1 cellular context compared by ENCODE assay signal in the genomic region with DNA sequence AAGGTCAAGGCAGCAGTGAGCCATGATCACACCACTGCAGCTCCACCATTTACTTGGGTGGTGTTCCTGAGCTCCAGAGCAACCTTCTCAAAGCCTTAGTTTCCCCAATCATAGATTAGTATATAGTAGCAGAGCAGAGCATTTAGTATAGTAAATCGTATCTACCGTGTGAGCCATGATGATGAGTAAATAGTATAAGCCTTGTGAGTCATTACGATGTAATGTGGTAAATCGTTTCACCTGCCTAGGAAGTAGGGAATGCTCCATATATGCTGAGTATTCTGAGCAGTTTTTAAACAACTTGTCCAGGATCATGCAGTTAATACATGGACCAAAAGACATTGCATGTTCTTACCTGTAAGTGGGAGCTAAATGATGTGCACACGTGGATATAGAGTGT.
TF ChIP-seq lines count a peak whose summit lies in the region.

No MANE protein-coding gene starts in this region.

TF ChIP-seq in SK-N-SH, 30 proteins besides CTCF, POLR2A, EP300 and RAD21 (continued from another document):
- TF ChIP-seq TAF1 (IDR thresholded peaks at IDR 0.05; ENCODE audit: borderline replicate concordance, low read depth, low read length), result no peak
- TF ChIP-seq, protein P1, sequence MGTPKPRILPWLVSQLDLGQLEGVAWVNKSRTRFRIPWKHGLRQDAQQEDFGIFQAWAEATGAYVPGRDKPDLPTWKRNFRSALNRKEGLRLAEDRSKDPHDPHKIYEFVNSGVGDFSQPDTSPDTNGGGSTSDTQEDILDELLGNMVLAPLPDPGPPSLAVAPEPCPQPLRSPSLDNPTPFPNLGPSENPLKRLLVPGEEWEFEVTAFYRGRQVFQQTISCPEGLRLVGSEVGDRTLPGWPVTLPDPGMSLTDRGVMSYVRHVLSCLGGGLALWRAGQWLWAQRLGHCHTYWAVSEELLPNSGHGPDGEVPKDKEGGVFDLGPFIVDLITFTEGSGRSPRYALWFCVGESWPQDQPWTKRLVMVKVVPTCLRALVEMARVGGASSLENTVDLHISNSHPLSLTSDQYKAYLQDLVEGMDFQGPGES (IDR thresholded peaks at IDR 0.05; ENCODE audit: low read depth, low read length), result no peak
TF ChIP-seq in SK-N-SH: peak in this region for 0.
